In the genomic region with DNA sequence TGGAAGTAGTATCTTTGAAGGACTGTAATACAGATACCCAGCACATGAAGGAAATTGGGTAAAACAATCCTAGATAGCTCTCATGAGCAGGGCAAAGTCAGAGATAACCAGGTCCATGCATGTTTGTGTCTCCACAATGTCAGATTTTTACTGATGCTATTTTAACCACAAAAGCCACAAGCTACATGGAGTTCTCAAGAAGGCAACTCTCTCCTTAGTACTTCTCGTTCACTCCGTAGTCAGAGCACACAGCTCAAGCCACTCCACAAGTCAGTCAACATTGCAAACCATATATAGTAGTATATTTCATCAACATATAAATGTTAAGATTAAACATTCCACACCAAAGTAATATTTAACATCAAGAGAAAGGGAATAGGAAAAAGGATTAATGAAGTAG, we compare ENCODE assay signal across 1 cellular context.
TF ChIP-seq lines count a peak whose summit lies in the region.

No MANE protein-coding gene starts in this region.

TF ChIP-seq in IMR-90, 13 proteins besides CTCF, POLR2A, EP300 and RAD21 (continued from another document):
- TF ChIP-seq, protein P1, sequence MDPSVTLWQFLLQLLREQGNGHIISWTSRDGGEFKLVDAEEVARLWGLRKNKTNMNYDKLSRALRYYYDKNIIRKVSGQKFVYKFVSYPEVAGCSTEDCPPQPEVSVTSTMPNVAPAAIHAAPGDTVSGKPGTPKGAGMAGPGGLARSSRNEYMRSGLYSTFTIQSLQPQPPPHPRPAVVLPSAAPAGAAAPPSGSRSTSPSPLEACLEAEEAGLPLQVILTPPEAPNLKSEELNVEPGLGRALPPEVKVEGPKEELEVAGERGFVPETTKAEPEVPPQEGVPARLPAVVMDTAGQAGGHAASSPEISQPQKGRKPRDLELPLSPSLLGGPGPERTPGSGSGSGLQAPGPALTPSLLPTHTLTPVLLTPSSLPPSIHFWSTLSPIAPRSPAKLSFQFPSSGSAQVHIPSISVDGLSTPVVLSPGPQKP (IDR thresholded peaks at IDR 0.05; ENCODE audit: borderline replicate concordance, low read depth, low read length): no peak
